Comparison of ENCODE assay signal across 1 cellular context in the genomic region with DNA sequence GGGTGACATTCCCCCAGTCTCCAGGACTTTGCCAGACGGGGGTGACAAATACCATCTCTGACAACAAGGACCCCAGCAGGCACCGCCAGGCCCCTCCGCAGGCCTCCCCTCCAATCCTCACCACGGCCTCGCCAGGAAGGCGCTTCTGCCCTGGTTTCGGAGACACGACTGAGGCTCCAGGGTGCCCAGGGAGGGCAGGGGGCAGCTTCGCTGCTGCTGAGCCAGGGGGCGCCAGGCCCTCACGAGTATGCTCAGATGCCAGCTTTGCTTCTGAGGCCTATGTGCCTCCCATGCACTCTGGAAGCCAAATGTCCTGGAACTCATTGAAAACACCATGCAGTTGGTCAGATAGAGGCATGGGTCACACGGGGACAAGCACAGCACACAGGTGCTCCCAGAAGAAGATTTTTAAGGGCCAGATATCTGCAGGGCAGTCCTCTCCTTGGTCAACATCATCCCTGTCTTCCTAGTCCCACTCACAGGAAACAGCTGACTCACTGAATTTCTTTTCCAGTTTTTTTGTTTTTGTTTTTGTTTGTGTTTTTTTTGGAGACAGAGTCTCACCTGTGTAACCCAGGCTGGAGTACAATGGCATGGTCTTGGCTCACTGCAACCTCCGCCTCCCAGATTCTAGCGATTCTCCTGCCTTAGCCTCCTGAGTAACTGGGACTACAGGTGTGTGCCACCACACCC.
TF ChIP-seq lines count a peak whose summit lies in the region.

No MANE protein-coding gene starts in this region.

TF ChIP-seq in GM23338, 12 proteins besides CTCF, POLR2A, EP300 and RAD21 (continued from another document):
- TF ChIP-seq, protein P1, sequence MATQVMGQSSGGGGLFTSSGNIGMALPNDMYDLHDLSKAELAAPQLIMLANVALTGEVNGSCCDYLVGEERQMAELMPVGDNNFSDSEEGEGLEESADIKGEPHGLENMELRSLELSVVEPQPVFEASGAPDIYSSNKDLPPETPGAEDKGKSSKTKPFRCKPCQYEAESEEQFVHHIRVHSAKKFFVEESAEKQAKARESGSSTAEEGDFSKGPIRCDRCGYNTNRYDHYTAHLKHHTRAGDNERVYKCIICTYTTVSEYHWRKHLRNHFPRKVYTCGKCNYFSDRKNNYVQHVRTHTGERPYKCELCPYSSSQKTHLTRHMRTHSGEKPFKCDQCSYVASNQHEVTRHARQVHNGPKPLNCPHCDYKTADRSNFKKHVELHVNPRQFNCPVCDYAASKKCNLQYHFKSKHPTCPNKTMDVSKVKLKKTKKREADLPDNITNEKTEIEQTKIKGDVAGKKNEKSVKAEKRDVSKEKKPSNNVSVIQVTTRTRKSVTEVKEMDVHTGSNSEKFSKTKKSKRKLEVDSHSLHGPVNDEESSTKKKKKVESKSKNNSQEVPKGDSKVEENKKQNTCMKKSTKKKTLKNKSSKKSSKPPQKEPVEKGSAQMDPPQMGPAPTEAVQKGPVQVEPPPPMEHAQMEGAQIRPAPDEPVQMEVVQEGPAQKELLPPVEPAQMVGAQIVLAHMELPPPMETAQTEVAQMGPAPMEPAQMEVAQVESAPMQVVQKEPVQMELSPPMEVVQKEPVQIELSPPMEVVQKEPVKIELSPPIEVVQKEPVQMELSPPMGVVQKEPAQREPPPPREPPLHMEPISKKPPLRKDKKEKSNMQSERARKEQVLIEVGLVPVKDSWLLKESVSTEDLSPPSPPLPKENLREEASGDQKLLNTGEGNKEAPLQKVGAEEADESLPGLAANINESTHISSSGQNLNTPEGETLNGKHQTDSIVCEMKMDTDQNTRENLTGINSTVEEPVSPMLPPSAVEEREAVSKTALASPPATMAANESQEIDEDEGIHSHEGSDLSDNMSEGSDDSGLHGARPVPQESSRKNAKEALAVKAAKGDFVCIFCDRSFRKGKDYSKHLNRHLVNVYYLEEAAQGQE (IDR thresholded peaks at IDR 0.05; ENCODE audit: unreplicated experiment) = no peak
TF ChIP-seq in GM23338: peak in this region for 0.
